In the genomic region with DNA sequence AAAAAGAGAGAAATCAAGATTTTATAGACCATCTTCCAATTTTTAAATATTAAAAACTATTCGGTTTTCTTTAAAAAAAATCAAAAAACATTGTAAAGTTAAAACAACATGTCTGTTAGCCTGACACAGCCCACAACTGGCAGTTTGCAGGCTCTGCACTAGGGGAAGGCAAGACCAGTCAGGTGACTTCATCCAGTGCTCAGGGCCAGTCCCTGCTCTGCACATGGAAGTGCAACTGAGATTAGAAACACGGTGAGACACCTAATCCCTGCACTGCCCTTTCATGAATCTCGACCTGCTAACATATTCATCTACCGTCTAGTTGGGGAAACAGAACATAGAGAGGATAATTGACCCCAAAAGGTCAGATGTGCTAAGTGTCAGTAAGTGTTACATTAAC, we compare ENCODE assay signal across 18 cellular contexts.
DNase-seq lines count a peak whose midpoint lies in the region; ATAC-seq and TF ChIP-seq lines count a peak whose summit lies in the region.
"Had no signal": no experiment of that assay in that cellular context is flagged by ENCODE, and none has a peak within 500 bp of the region (broad histone marks: within the 10 kb centered on the region; RNA-seq: fewer than 3 reads in every experiment).

No MANE protein-coding gene starts in this region.

- TF ChIP-seq POLR2A in spleen (IDR thresholded peaks at IDR 0.05), result no peak

- intact Hi-C loops in spleen (cut with DNase I; ENCODE audit: low total_unique reads), result no loop called here

- DNase-seq in NCI-H1417 (lab: John Stamatoyannopoulos, UW) (no peak), spleen (no peak)
- no peak for DNase-seq in effector CD8-positive, alpha-beta T cell (lab: John Stamatoyannopoulos, UW)
- DNase-seq: activated CD4-positive, alpha-beta T cell treated with anti-CD3 and anti-CD28 coated beads for 1 hour; gastrocnemius medialis; Kasumi-1; NCI-H1436 treated with DMSO at 0.1 percent for 48 hours; NCI-H226; ovary; SIG-M5 had no signal

- WGBS in spleen, 5 donors, result 77 to 86% (median 83%) methylated on average over 4 of the region's 4 CpGs

- H3K27ac ChIP-seq in spleen, result no peak overlapping the region
- H3K27ac ChIP-seq: ascending aorta, coronary artery, gastrocnemius medialis, ovary had no signal

- H3K36me3 ChIP-seq in spleen, result no peaks in the 10 kb centered on the region
- H3K36me3 ChIP-seq: ascending aorta, gastrocnemius medialis, ovary had no signal

- no peaks in the 10 kb centered on the region for H3K4me1 ChIP-seq in spleen
- H3K4me1 ChIP-seq: ascending aorta, gastrocnemius medialis had no signal

- no peak overlapping the region for H3K4me3 ChIP-seq in spleen
- H3K4me3 ChIP-seq: ascending aorta, coronary artery, gastrocnemius medialis, ovary, smooth muscle cell had no signal

- no peaks in the 10 kb centered on the region for H3K27me3 ChIP-seq in spleen (replicated peaks in 1 of 7)
- H3K27me3 ChIP-seq: ascending aorta, gastrocnemius medialis, ovary had no signal

- H3K9me3 ChIP-seq in spleen, result no peaks in the 10 kb centered on the region
- H3K9me3 ChIP-seq: ascending aorta, gastrocnemius medialis, ovary had no signal

- ATAC-seq in GM18511 (IDR thresholded peaks at IDR 0.05; ENCODE audit: unreplicated experiment) (peak; percentile 65), GM21515 (IDR thresholded peaks at IDR 0.05; ENCODE audit: unreplicated experiment) (peak; percentile 77), HG02981 (IDR thresholded peaks at IDR 0.05; ENCODE audit: unreplicated experiment) (peak; percentile 60), HG03520 (IDR thresholded peaks at IDR 0.05; ENCODE audit: unreplicated experiment) (peak; percentile 39), GM19035 (IDR thresholded peaks at IDR 0.05; ENCODE audit: unreplicated experiment) (no peak)
- ATAC-seq: gastrocnemius medialis had no signal

- TF ChIP-seq CTCF in spleen (IDR thresholded peaks at IDR 0.05 in 8 of 11, conservative IDR thresholded peaks at IDR 0.05 in 3 of 11), result no peak
